8 cellular contexts compared by ENCODE assay signal in the genomic region with DNA sequence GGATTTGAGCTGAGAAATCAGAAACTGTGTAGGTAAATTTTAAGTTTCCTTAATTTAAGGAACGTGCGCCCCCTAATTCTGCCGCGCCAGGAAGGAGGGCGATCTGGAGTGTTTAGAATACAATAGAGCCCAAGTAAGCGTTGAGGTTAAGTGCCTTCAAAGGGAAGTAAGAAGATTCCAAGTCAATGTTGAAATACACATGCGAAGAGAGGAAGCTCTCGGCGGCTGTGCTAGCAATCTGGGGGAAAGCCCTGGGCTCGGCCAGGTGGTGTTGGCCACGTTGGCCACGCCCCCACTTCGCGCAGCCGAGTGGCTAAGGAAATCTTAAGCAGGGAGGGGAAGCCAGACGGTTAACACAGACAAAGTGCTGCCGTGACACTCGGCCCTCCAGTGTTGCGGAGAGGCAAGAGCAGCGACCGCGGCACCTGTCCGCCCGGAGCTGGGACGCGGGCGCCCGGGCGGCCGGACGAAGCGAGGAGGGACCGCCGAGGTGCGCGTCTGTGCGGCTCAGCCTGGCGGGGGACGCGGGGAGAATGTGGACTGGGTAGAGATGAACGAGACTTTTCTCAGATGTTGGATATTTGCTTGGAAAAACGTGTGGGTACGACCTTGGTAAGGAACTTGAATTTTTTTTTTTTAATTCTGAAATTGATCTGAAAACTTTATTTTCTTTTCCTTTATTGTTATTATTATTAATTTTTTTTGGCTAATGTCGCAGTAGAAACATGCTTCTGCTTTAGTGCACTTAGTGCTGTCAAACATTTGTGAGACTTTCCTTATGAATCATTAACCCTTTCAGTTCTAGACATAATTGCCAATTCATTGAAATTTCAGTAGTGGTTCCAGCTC. TPM values are rescaled to one million over a fixed set of nuclear protein-coding genes. Genes with fewer than 3 reads are reported as not detected.
A peak's percentile ranks its signal among the peaks of the same experiment; 100 is the strongest.
DNase-seq lines count a peak whose midpoint lies in the region; ATAC-seq and TF ChIP-seq lines count a peak whose summit lies in the region.

Gene PRDM1 (plus strand): TSS at position 353 of the 849 bp plus-strand sequence. CDS start 218 bp downstream, at position 571.

- no peaks in the 10 kb centered on the region for H3K27me3 ChIP-seq in adipocyte (replicated peaks; ENCODE audit: control insufficient read depth, insufficient read depth, low read length)
- peaks cover 2% of the 10 kb centered on the region for H3K27me3 ChIP-seq in right cardiac atrium (ENCODE audit: control insufficient read depth, insufficient read depth)

- peaks cover 40% of the 10 kb centered on the region for H3K4me1 ChIP-seq in adipocyte (ENCODE audit: control insufficient read depth, insufficient read depth, low read length)
- H3K4me1 ChIP-seq in right cardiac atrium (ENCODE audit: control insufficient read depth, insufficient read depth, low read length) = no peaks in the 10 kb centered on the region

- H3K27ac ChIP-seq in right cardiac atrium (ENCODE audit: low read length) = peak within 1 kb of the TSS; percentile 29

- POLR2A ChIA-PET in T-cell (lab: Charles Lee) = interaction anchor here in 1 of 2 donors (0.5 to 1.5 kb wide), 6 partner anchors 8 to 628 kb away, joined by 3 to 7 read pairs (median 4); no protein-coding TSS in a partner anchor

- H3K9ac ChIP-seq in adipocyte (ENCODE audit: low read length) = peak within 1 kb of the TSS; percentile 71

- H3K9me3 ChIP-seq in adipocyte (ENCODE audit: control insufficient read depth, low read length) (no peaks in the 10 kb centered on the region), right cardiac atrium (ENCODE audit: control insufficient read depth, low read length) (no peaks in the 10 kb centered on the region)

- H3K4me3 Mint-ChIP-seq in T-cell = peak within 1 kb of the TSS; percentile 80 to 90 (median 89)

- peak within 1 kb of the TSS; percentile 48 to 70 for H3K27ac Mint-ChIP-seq in T-cell

- CTCF ChIA-PET in T-cell (lab: Charles Lee) = interaction anchor here (0.5 to 2.4 kb wide), 12 partner anchors 11 to 655 kb away, joined by 3 to 34 read pairs (median 4); no protein-coding TSS in a partner anchor

- H3K4me1 Mint-ChIP-seq in T-cell = peaks cover 78 to 91% (median 82%) of the 10 kb centered on the region in 3 donors

- TF ChIP-seq CTCF in GM12872 (IDR thresholded peaks at IDR 0.05; ENCODE audit: insufficient read depth, low read depth, low read length) (peak; percentile 49), retinal pigment epithelial cell (conservative IDR thresholded peaks at IDR 0.05; ENCODE audit: low read depth, low read length) (peak; percentile 13)

- 1% methylated on average over 44 of the region's 44 CpGs for WGBS in right cardiac atrium

- ATAC-seq in HG02571 (IDR thresholded peaks at IDR 0.05; ENCODE audit: unreplicated experiment) (peak; percentile 75), T-cell (replicated peaks in 1 of 4) (peak; percentile 78 to 93 (median 86)), right cardiac atrium (peak; percentile 70)

- intact Hi-C loops in right cardiac atrium (cut with DNase I) = no loop called here

- H3K27me3 Mint-ChIP-seq in T-cell = peaks cover 14 to 36% of the 10 kb centered on the region in 2 donors

- peaks cover 3% of the 10 kb centered on the region for H3K36me3 Mint-ChIP-seq in T-cell

- H3K9me3 Mint-ChIP-seq in T-cell = no peaks in the 10 kb centered on the region

- H3K4me3 ChIP-seq in adipocyte (ENCODE audit: low read length) (peak within 1 kb of the TSS; percentile 87), right cardiac atrium (ENCODE audit: low read length) (peak within 1 kb of the TSS; percentile 51), retinal pigment epithelial cell (ENCODE audit: low read length) (peak within 1 kb of the TSS; percentile 52)

- DNase-seq in NAMALWA (ENCODE audit: low spot score) = peak; percentile 90
- peak; percentile 51 to 84 (median 75) for DNase-seq in T-cell
- DNase-seq in adipocyte (ENCODE audit: low read depth) = peak; percentile 80
- DNase-seq in right cardiac atrium = peak; percentile 51 to 87 (median 86)
- DNase-seq in retinal pigment epithelial cell (ENCODE audit: low read depth) = no peak
- DNase-seq in hepatic stellate cell (ENCODE audit: low spot score) = no peak

- H3K36me3 ChIP-seq in adipocyte (ENCODE audit: control insufficient read depth, insufficient read depth, low read length, severe bottlenecking) = no peaks in the 10 kb centered on the region

RNA-seq across cellular contexts. Expression of gene PRDM1, which starts in this region (rescaled TPM):
- 100 to 1,000 TPM in 1 of 5 donors, 10 to 100 TPM in 4; 21.9 to 108 (median 30.6) TPM for total RNA-seq in T-cell
- 1 to 10 TPM in 3 of 4 donors, under 1 TPM in 1; 0.91 to 1.5 (median 1.4) TPM for total RNA-seq in right cardiac atrium
- polyA plus RNA-seq in right cardiac atrium = 0.41 TPM

Comparison
In these comparisons a context has a peak if more than half of its experiments do, and no peak if none do; other contexts are left out.
1. RNA of gene PRDM1 (total RNA-seq): 21.9 to 108 TPM in T-cell; 0.91 to 1.5 TPM in right cardiac atrium; every median in the first group is over 4 times any median in the second.
2. DNase-seq: peak in NAMALWA (single experiment), T-cell (34 of 34), adipocyte (single experiment) and right cardiac atrium (3 of 3); none in retinal pigment epithelial cell (single experiment) and hepatic stellate cell (single experiment).
3. Peak in every context shown above with its lines, with median percentiles within 50 percentile points of each other: ATAC-seq and H3K4me3 ChIP-seq.